ENCODE assay signal across 19 cellular contexts in the genomic region with DNA sequence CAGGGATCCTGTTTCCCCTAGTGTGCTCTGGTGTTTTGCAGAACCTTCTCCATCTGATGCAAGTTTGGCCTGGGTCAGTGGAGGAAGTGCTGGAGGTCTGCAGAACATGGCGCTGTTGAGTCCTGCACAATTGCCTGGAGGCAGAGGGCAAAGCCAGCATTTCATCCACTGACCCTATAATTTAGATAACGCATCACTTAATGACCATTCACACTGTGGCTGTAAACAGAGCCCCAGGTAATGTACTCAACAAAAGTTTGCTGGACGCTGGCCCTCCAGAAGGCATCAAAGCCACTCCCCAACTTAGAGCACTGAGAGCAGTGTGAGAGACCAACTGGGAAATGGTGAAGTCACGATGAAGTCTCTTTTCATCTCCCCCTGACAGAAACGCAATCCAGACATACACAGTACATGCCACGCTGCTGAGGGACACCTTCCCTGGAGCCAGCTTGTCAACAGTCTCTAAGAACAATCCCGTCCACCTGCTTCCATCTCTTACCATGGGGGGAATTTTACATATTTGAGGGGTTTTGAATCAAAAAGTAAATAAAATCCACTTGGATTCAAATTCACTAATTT. TPM values are rescaled to one million over a fixed set of nuclear protein-coding genes. Genes with fewer than 3 reads are reported as not detected.
DNase-seq lines count a peak whose midpoint lies in the region; ATAC-seq and TF ChIP-seq lines count a peak whose summit lies in the region.
"Had no signal": no experiment of that assay in that cellular context is flagged by ENCODE, and none has a peak within 500 bp of the region (broad histone marks: within the 10 kb centered on the region; RNA-seq: fewer than 3 reads in every experiment).

No MANE protein-coding gene starts in this region.

- H3K9me3 Mint-ChIP-seq in naive thymus-derived CD4-positive, alpha-beta T cell = peaks cover 0 to 7% (median 0%) of the 10 kb centered on the region in 11 donors

- peaks cover 0 to 19% (median 10%) of the 10 kb centered on the region in 7 donors for H3K4me1 Mint-ChIP-seq in naive thymus-derived CD4-positive, alpha-beta T cell

- TF ChIP-seq POLR2A in spleen (IDR thresholded peaks at IDR 0.05) = no peak

- DNase-seq in NCI-H748 (lab: John Stamatoyannopoulos, UW; ENCODE audit: unreplicated experiment) (peak; percentile 11), NCI-H748 treated with DMSO at 0.1 percent for 48 hours (lab: John Stamatoyannopoulos, UW) (no peak), left ventricle myocardium inferior (no peak), right cardiac atrium (no peak), islet precursor cell (peak; percentile 65), spleen (peak; percentile 17)
- no peak for DNase-seq in naive thymus-derived CD4-positive, alpha-beta T cell
- DNase-seq: ACHN, C1 segment of cervical spinal cord, NCI-H1417 treated with DMSO at 0.1 percent for 48 hours, NCI-H1930, NCI-H2227 treated with DMSO at 0.1 percent for 48 hours, NCI-H510A treated with DMSO at 0.1 percent for 48 hours, PC-9, RPMI8226 had no signal

- ATAC-seq in right cardiac atrium (no peak), GM19023 (IDR thresholded peaks at IDR 0.05; ENCODE audit: unreplicated experiment) (no peak)
- no peak for ATAC-seq in naive thymus-derived CD4-positive, alpha-beta T cell

- H3K4me3 Mint-ChIP-seq in naive thymus-derived CD4-positive, alpha-beta T cell = no peak overlapping the region

- no peak overlapping the region for H3K4me3 ChIP-seq in left ventricle myocardium inferior
- H3K4me3 ChIP-seq in right cardiac atrium (ENCODE audit: low read length) = no peak overlapping the region
- no peak overlapping the region for H3K4me3 ChIP-seq in spleen
- no peak overlapping the region for H3K4me3 ChIP-seq in naive thymus-derived CD4-positive, alpha-beta T cell (ENCODE audit: low read length)
- H3K4me3 ChIP-seq: PC-9 had no signal

- H3K27ac Mint-ChIP-seq in naive thymus-derived CD4-positive, alpha-beta T cell = no peak overlapping the region

- H3K36me3 ChIP-seq in left ventricle myocardium inferior (peaks cover 4% of the 10 kb centered on the region), spleen (no peaks in the 10 kb centered on the region)
- no peaks in the 10 kb centered on the region for H3K36me3 ChIP-seq in naive thymus-derived CD4-positive, alpha-beta T cell (ENCODE audit: control insufficient read depth in 2 of 3, insufficient read depth in 3 of 3, low read length in 3 of 3)

- TF ChIP-seq CTCF in left ventricle myocardium inferior (IDR thresholded peaks at IDR 0.05; ENCODE audit: borderline replicate concordance) (no peak), spleen (IDR thresholded peaks at IDR 0.05 in 8 of 11, conservative IDR thresholded peaks at IDR 0.05 in 3 of 11) (no peak)

- intact Hi-C loops in left ventricle myocardium inferior (cut with micrococcal nuclease) = no loop called here
- intact Hi-C loops in right cardiac atrium (cut with DNase I) = no loop called here
- intact Hi-C loops in spleen (cut with DNase I; ENCODE audit: low total_unique reads) = no loop called here
- intact Hi-C loops in naive thymus-derived CD4-positive, alpha-beta T cell (cut with micrococcal nuclease) = no loop called here

- H3K4me1 ChIP-seq in left ventricle myocardium inferior (peaks cover 51% of the 10 kb centered on the region), right cardiac atrium (ENCODE audit: control insufficient read depth, insufficient read depth, low read length) (peaks cover 3% of the 10 kb centered on the region), spleen (peaks cover 0 to 35% (median 22%) of the 10 kb centered on the region in 6 donors)
- H3K4me1 ChIP-seq in naive thymus-derived CD4-positive, alpha-beta T cell (ENCODE audit: control insufficient read depth in 2 of 2, insufficient read depth in 2 of 2, low read length in 2 of 2) = peaks cover 0 to 19% of the 10 kb centered on the region in 2 donors

- H3K9me3 ChIP-seq in left ventricle myocardium inferior (replicated peaks) = no peaks in the 10 kb centered on the region
- no peaks in the 10 kb centered on the region for H3K9me3 ChIP-seq in right cardiac atrium (ENCODE audit: control insufficient read depth, low read length)
- peaks cover 0 to 4% (median 0%) of the 10 kb centered on the region in 8 donors for H3K9me3 ChIP-seq in spleen
- no peaks in the 10 kb centered on the region for H3K9me3 ChIP-seq in naive thymus-derived CD4-positive, alpha-beta T cell (ENCODE audit: control insufficient read depth in 2 of 3, low read length in 3 of 3)

- peaks cover 0 to 23% (median 5%) of the 10 kb centered on the region in 5 donors for H3K27me3 Mint-ChIP-seq in naive thymus-derived CD4-positive, alpha-beta T cell
- H3K27me3 Mint-ChIP-seq: IgD-negative memory B cell had no signal

- H3K27me3 ChIP-seq in left ventricle myocardium inferior (ENCODE audit: low read depth) (no peaks in the 10 kb centered on the region), right cardiac atrium (ENCODE audit: control insufficient read depth, insufficient read depth) (no peaks in the 10 kb centered on the region), spleen (replicated peaks in 1 of 7) (no peaks in the 10 kb centered on the region)
- no peaks in the 10 kb centered on the region for H3K27me3 ChIP-seq in naive thymus-derived CD4-positive, alpha-beta T cell (ENCODE audit: control insufficient read depth in 2 of 2, insufficient read depth in 2 of 2, low read length in 2 of 2)

- H3K27ac ChIP-seq in left ventricle myocardium inferior (replicated peaks) (peak overlapping the region; percentile 66), right cardiac atrium (ENCODE audit: low read length) (no peak overlapping the region), spleen (peak overlapping the region in 1 of 8 donors; percentile 81)
- H3K27ac ChIP-seq in naive thymus-derived CD4-positive, alpha-beta T cell (ENCODE audit: low read depth, low read length) = no peak overlapping the region
- H3K27ac ChIP-seq: 22Rv1, PC-9 had no signal

- H3K36me3 Mint-ChIP-seq in naive thymus-derived CD4-positive, alpha-beta T cell = no peaks in the 10 kb centered on the region

- WGBS in right cardiac atrium = 60% methylated on average over 7 of the region's 7 CpGs
- 74 to 93% (median 89%) methylated on average over 7 of the region's 7 CpGs for WGBS in spleen, 5 donors

- POLR2A ChIA-PET in naive thymus-derived CD4-positive, alpha-beta T cell (lab: Charles Lee) = no interaction called here

- CTCF ChIA-PET in naive thymus-derived CD4-positive, alpha-beta T cell (lab: Charles Lee) = no interaction called here

RNA-seq across cellular contexts. Expression of a gene that starts 13.4 kb away (rescaled TPM):
- total RNA-seq in left ventricle myocardium inferior = 136 TPM
- 10 to 100 TPM; 29.3 to 98.9 (median 73.2) TPM for total RNA-seq in right cardiac atrium
- polyA plus RNA-seq in right cardiac atrium = 27.8 TPM
- not detected for total RNA-seq in spleen
- polyA plus RNA-seq in spleen = not detected
- total RNA-seq in naive thymus-derived CD4-positive, alpha-beta T cell = not detected
- polyA plus RNA-seq in naive thymus-derived CD4-positive, alpha-beta T cell = not detected
- total RNA-seq: MCF 10A, PC-9 had no signal
- polyA plus RNA-seq: IgD-negative memory B cell had no signal

Comparison
In these comparisons a context has a peak if more than half of its experiments do, and no peak if none do; other contexts are left out.
1. DNase-seq: peak in NCI-H748 (single experiment), islet precursor cell (single experiment) and spleen (single experiment); none in NCI-H748 treated with DMSO at 0.1 percent for 48 hours (single experiment), left ventricle myocardium inferior (single experiment), right cardiac atrium (0 of 3) and naive thymus-derived CD4-positive, alpha-beta T cell (0 of 9).
2. RNA of a gene that starts 13.4 kb away (total RNA-seq): 136 TPM in left ventricle myocardium inferior (single experiment) and 29.3 to 98.9 TPM in right cardiac atrium; not detected in spleen and not detected in naive thymus-derived CD4-positive, alpha-beta T cell; every median in the first group is over 10 times any median in the second.